Comparison of ENCODE assay signal across 1 cellular context in the genomic region with DNA sequence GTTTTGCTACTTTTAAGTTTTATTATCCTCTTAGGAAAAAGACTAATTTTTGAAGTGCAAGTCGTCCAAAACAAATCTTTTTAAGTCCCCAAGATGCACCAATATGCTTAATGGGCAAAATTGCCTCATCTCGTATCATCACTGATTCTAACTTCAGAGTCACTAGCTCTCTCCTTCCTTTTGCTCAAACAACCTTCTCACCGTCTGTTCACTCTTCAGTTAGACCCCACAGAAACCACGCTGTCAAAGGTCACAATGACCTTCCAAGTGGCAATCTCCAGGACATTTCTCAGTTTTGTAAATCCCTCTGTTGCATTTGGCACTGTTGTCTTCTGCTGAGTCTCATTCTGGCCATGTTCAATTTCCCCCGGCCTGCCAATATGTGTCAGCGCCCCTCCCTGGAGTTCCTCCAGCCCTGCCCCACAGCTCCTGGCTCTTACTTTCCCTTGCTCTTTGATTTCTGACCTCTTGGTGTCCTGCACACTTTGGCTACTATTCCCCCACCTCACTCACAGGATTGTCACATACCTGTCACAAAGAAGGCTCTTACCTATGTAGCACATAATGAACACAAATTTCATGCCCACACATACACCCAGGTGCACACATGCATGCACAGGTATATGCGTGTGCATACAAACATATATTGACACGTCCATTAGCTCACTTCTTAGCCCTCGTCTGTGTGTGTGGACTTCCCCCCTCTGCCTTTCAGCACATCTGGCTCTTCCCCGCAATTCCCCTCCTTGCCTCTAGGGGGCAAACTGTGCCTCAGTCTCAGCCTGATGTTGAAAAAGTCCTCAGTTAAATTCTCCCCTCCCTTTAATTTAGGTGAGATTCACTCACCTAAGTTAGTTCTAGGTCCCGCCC.
TF ChIP-seq lines count a peak whose summit lies in the region.

No MANE protein-coding gene starts in this region.

TF ChIP-seq in HepG2, 621 proteins besides CTCF, POLR2A, EP300 and RAD21 (continued from another document):
- no peak for TF ChIP-seq ZNF788 (CRISPR knock-in tag; IDR thresholded peaks at IDR 0.05; ENCODE audit: borderline replicate concordance)
